Comparison of ENCODE assay signal across 8 cellular contexts in the genomic region with DNA sequence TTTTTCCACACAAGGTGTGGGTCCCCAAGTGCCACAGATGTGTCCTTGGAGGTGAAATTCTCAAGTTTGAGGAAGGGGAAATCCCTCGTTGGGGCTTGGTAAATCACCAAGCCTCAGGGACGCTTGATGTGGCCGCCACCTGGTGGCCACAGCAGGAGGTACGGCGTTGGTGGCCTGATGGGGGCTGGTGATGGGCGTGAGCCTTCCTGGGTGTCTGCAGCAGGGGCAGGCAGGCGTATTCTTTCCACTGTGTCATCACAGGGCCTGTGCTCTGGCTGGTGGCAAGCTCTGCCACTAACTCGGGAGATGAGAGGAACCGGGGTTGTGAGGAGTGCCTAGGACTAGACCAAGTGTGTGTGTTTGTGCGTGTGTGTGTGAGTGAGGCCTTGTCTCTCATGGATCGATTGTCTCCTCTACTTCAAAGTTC. TPM values are rescaled to one million over a fixed set of nuclear protein-coding genes. Genes with fewer than 3 reads are reported as not detected.
DNase-seq lines count a peak whose midpoint lies in the region; ATAC-seq, FAIRE-seq and TF ChIP-seq lines count a peak whose summit lies in the region.

No MANE protein-coding gene starts in this region.

- H4K8ac ChIP-seq in H1 (ENCODE audit: extremely low read depth, insufficient read depth, low read length): no peak overlapping the region

- no peak overlapping the region for H3K4me3 ChIP-seq in H1 (ENCODE audit: extremely low read depth in 1 of 4, insufficient read depth in 2 of 4, low read depth in 3 of 4, low read length in 4 of 4)

- DNase-seq in Ammon's horn (ENCODE audit: low spot score) (peak; percentile 85), NCI-H460 (ENCODE audit: extremely low read depth, low read depth) (peak; percentile 64), H1 (ENCODE audit: low read depth in 1 of 2, low spot score in 2 of 2) (peak; percentile 51 to 84), middle frontal gyrus (ENCODE audit: extremely low spot score, low spot score) (peak; percentile 58)
- DNase-seq in activated CD8-positive, alpha-beta memory T cell treated with anti-CD3 and anti-CD28 coated beads for 1 hour (ENCODE audit: extremely low read depth in 1 of 2, low read depth in 1 of 2): peak; percentile 32 to 61
- DNase-seq in stimulated activated CD8-positive, alpha-beta memory T cell treated with anti-CD3 and anti-CD28 coated beads, Interleukin-4, amount 100 ng/mL, for 48 hours: peak; percentile 87

- H2BK5ac ChIP-seq in H1 (ENCODE audit: low read depth, low read length): peak overlapping the region; percentile 68; the same call in 1 of the 2 replicates

- no peak overlapping the region for H3K23ac ChIP-seq in H1 (ENCODE audit: insufficient read length)

- no peaks in the 10 kb centered on the region for H3K23me2 ChIP-seq in H1 (ENCODE audit: low read depth, low read length)

- no peak overlapping the region for H3K9ac ChIP-seq in H1 (replicated peaks in 1 of 4; ENCODE audit: extremely low read depth in 1 of 4, low read depth in 3 of 4, low read length in 3 of 4)

- no peak overlapping the region for H3K56ac ChIP-seq in H1 (replicated peaks; ENCODE audit: insufficient read length, low read depth, low read length)

- no peak overlapping the region for H3K27ac ChIP-seq in H1 (ENCODE audit: low read depth, low read length)

- H3K9me3 ChIP-seq in H1 (ENCODE audit: insufficient read depth in 2 of 2, low read depth in 1 of 2, low read length in 1 of 2): no peaks in the 10 kb centered on the region

- H2AFZ ChIP-seq in H1 (ENCODE audit: low read length): 0 out of 2 replicates have a peak overlapping the region, but pooled peaks have one; percentile 36

- peak overlapping the region; percentile 62; the same call in 1 of the 2 replicates for H2BK20ac ChIP-seq in H1 (ENCODE audit: low read length)

- no peak for FAIRE-seq in H1 (lab: Jason Lieb, UNC)

- no peaks in the 10 kb centered on the region for H4K20me1 ChIP-seq in H1 (replicated peaks in 1 of 2; ENCODE audit: control insufficient read depth in 1 of 2, insufficient read depth in 2 of 2, low read length in 2 of 2)

- no peak overlapping the region for H3K4ac ChIP-seq in H1 (replicated peaks; ENCODE audit: insufficient read length, low read depth, low read length)

- no peaks in the 10 kb centered on the region for H3K27me3 ChIP-seq in H1 (replicated peaks in 1 of 4; ENCODE audit: control insufficient read depth in 3 of 4, extremely low read depth in 1 of 4, insufficient read depth in 3 of 4, low read length in 3 of 4)

- peak overlapping the region; percentile 49; the same call in 1 of the 2 replicates for H3K18ac ChIP-seq in H1 (ENCODE audit: extremely low read depth, low read length)

- no peak overlapping the region for H4K5ac ChIP-seq in H1 (ENCODE audit: insufficient read length, low read depth, low read length)

- no peak overlapping the region for H3K14ac ChIP-seq in H1 (ENCODE audit: insufficient read length)

- H3K4me1 ChIP-seq in H1 (replicated peaks in 1 of 4; ENCODE audit: control insufficient read depth in 3 of 4, insufficient read depth in 4 of 4, low read length in 3 of 4): peaks cover 0 to 3% (median 2%) of the 10 kb centered on the region in 4 experiments; a peak in 4 of 7 replicates

- no peaks in the 10 kb centered on the region for H3K36me3 ChIP-seq in H1 (ENCODE audit: control insufficient read depth in 2 of 4, insufficient read depth in 4 of 4, low read length in 3 of 4)

- no peaks in the 10 kb centered on the region for H3K79me1 ChIP-seq in H1 (ENCODE audit: low read depth, low read length)

- H2AK5ac ChIP-seq in H1 (ENCODE audit: low read depth, low read length): no peak overlapping the region

- TF ChIP-seq EP300 in H1 (IDR thresholded peaks at IDR 0.05; ENCODE audit: borderline replicate concordance in 1 of 2, low read depth in 2 of 2, low read length in 2 of 2): no peak

- H3K79me2 ChIP-seq in H1 (ENCODE audit: control insufficient read depth in 1 of 2, insufficient read depth in 2 of 2, low read length in 2 of 2): no peaks in the 10 kb centered on the region

- CTCF ChIA-PET in H1 (lab: Charles Lee; ENCODE audit: partially characterized antibody): interaction anchor here (0.8 to 7.2 kb wide), 15 partner anchors 14 to 1468 kb away, joined by 3 to 68 read pairs (median 6); a partner anchor contains a TSS

- peak; percentile 82 to 85 (median 85) for TF ChIP-seq CTCF in H1 (IDR thresholded peaks at IDR 0.05; ENCODE audit: control extremely low read depth in 1 of 3, insufficient read depth in 1 of 3, low read depth in 1 of 3, low read length in 3 of 3)

- H2BK120ac ChIP-seq in H1 (replicated peaks; ENCODE audit: low read depth, low read length): no peak overlapping the region

- POLR2A ChIA-PET in H1 (lab: Charles Lee; ENCODE audit: partially characterized antibody): no interaction called here

- H4K91ac ChIP-seq in H1 (replicated peaks; ENCODE audit: insufficient read length, low read length): no peak overlapping the region

- WGBS in H1 (ENCODE audit: extremely low coverage in 1 of 2, insufficient coverage in 1 of 2, insufficient read length in 1 of 2, insufficient replicate concordance in 2 of 2, low coverage in 1 of 2, low lambda C conversion rate in 2 of 2, missing lambda C conversion rate in 1 of 2), 2 experiments: 44% methylated on average over 11 of the region's 11 CpGs; no CpG with 5 or more reads in 1 of the 2 experiments

- ATAC-seq in GM18868 (IDR thresholded peaks at IDR 0.05; ENCODE audit: unreplicated experiment): peak; percentile 98
- peak; percentile 78 for ATAC-seq in HG03064 (IDR thresholded peaks at IDR 0.05; ENCODE audit: low read depth, unreplicated experiment)

- TF ChIP-seq RAD21 in H1 (IDR thresholded peaks at IDR 0.05 in 1 of 2, conservative IDR thresholded peaks at IDR 0.05 in 1 of 2; ENCODE audit: low read depth in 2 of 2, low read length in 2 of 2): peak; percentile 82 to 85

- H2BK15ac ChIP-seq in H1 (ENCODE audit: low read length): peak overlapping the region; percentile 97

- TF ChIP-seq POLR2A in H1 (IDR thresholded peaks at IDR 0.05; ENCODE audit: control extremely low read depth in 1 of 2, low read depth in 2 of 2, low read length in 2 of 2): no peak

- H2BK12ac ChIP-seq in H1 (ENCODE audit: low read depth, low read length): no peak overlapping the region; the same call in 1 of the 2 replicates

- H3K4me2 ChIP-seq in H1 (ENCODE audit: insufficient read depth in 1 of 2, low read depth in 2 of 2, low read length in 2 of 2): no peak overlapping the region

TF ChIP-seq in H1, 55 proteins besides CTCF, POLR2A, EP300 and RAD21:
- TF ChIP-seq CTBP2 (IDR thresholded peaks at IDR 0.05; ENCODE audit: borderline replicate concordance, insufficient read depth, insufficient read length, low read length) (no peak), CREB1 (IDR thresholded peaks at IDR 0.05) (peak; percentile 44; the same call in 1 of the 2 replicates)
TF ChIP-seq in H1: peak in this region for 1.

RNA-seq across cellular contexts. Expression of a gene that starts 4.2 kb away (rescaled TPM):
- total RNA-seq in NCI-H460 (2014; rRNA removed; shearing (Covaris generic)): 9.3 and 11.5 TPM in 2 replicates
- 6.4 and 8.5 TPM in 2 replicates for polyA plus RNA-seq in NCI-H460 (2014; cell fraction: nucleus; rRNA removed)
- total RNA-seq in H1 (2021; fragmentation: NEBNext Ultra II Directional; extraction: Animal tissue kit (Norgen Biotek cat#: 25700)): 3.1 and 3.2 TPM in 2 replicates
- 7.3 and 9.2 TPM in 2 replicates for polyA plus RNA-seq in H1 (2011; rRNA removed)
- polyA plus RNA-seq in H1 (2011; cell fraction: cytosol; rRNA removed): 4.7 TPM
- 5.0 TPM for polyA plus RNA-seq in H1 (2011; cell fraction: nucleus; rRNA removed)
- 2.3 to 4.8 TPM (median 4.1 TPM) in 4 replicates for polyA plus RNA-seq in H1 (2012, experiment 1 of 2)
- polyA plus RNA-seq in H1 (2012, experiment 2 of 2): 4.8 TPM
- polyA plus RNA-seq in H1 (2013, experiment 1 of 2): 3.9 TPM
- 3.5 TPM for polyA plus RNA-seq in H1 (2013, experiment 2 of 2)
- polyA minus RNA-seq in H1 (2011; rRNA and poly(A)+ RNA removed): 7.2 and 8.5 TPM in 2 replicates
- 1.5 TPM for polyA minus RNA-seq in H1 (2011; cell fraction: cytosol; rRNA and poly(A)+ RNA removed)
- polyA minus RNA-seq in H1 (2011; cell fraction: nucleus; rRNA and poly(A)+ RNA removed): 2.5 TPM

RNA-seq across cellular contexts. Expression of a gene that starts 40.9 kb away (rescaled TPM):
- 16.1 and 20.2 TPM in 2 replicates for total RNA-seq in NCI-H460 (2014; rRNA removed; shearing (Covaris generic))
- 17.2 and 19.7 TPM in 2 replicates for polyA plus RNA-seq in NCI-H460 (2014; cell fraction: nucleus; rRNA removed)
- total RNA-seq in H1 (2021; fragmentation: NEBNext Ultra II Directional; extraction: Animal tissue kit (Norgen Biotek cat#: 25700)): 21.4 and 22.2 TPM in 2 replicates
- polyA plus RNA-seq in H1 (2011; rRNA removed): 11.0 and 17.4 TPM in 2 replicates
- polyA plus RNA-seq in H1 (2011; cell fraction: cytosol; rRNA removed): 15.1 TPM
- 8.3 TPM for polyA plus RNA-seq in H1 (2011; cell fraction: nucleus; rRNA removed)
- 9.0 to 12.7 TPM (median 9.3 TPM) in 4 replicates for polyA plus RNA-seq in H1 (2012, experiment 1 of 2)
- 2.6 TPM for polyA plus RNA-seq in H1 (2012, experiment 2 of 2)
- polyA plus RNA-seq in H1 (2013, experiment 1 of 2): 16.2 TPM
- polyA plus RNA-seq in H1 (2013, experiment 2 of 2): 16.9 TPM
- 14.5 and 16.0 TPM in 2 replicates for polyA minus RNA-seq in H1 (2011; rRNA and poly(A)+ RNA removed)
- polyA minus RNA-seq in H1 (2011; cell fraction: cytosol; rRNA and poly(A)+ RNA removed): 10.8 TPM
- polyA minus RNA-seq in H1 (2011; cell fraction: nucleus; rRNA and poly(A)+ RNA removed): 24.4 TPM

RNA-seq across cellular contexts. Expression of a gene that starts 44.4 kb away (rescaled TPM):
- 0.05 TPM in 1 of 2 replicates, not detected in the other for total RNA-seq in NCI-H460 (2014; rRNA removed; shearing (Covaris generic))
- 0.03 TPM in 1 of 2 replicates, not detected in the other for polyA plus RNA-seq in NCI-H460 (2014; cell fraction: nucleus; rRNA removed)
- total RNA-seq in H1 (2021; fragmentation: NEBNext Ultra II Directional; extraction: Animal tissue kit (Norgen Biotek cat#: 25700)): 0.57 and 0.65 TPM in 2 replicates
- polyA plus RNA-seq in H1 (2011; rRNA removed): 0.51 and 1.1 TPM in 2 replicates
- polyA plus RNA-seq in H1 (2011; cell fraction: cytosol; rRNA removed): 0.83 TPM
- 0.61 TPM for polyA plus RNA-seq in H1 (2011; cell fraction: nucleus; rRNA removed)
- polyA plus RNA-seq in H1 (2012, experiment 1 of 2): 0.16 to 0.23 TPM (median 0.22 TPM) in 4 replicates
- polyA plus RNA-seq in H1 (2012, experiment 2 of 2): 0.33 TPM
- 0.53 TPM for polyA plus RNA-seq in H1 (2013, experiment 1 of 2)
- 0.50 TPM for polyA plus RNA-seq in H1 (2013, experiment 2 of 2)
- polyA minus RNA-seq in H1 (2011; rRNA and poly(A)+ RNA removed): 0.05 and 0.60 TPM in 2 replicates
- 1.0 TPM for polyA minus RNA-seq in H1 (2011; cell fraction: cytosol; rRNA and poly(A)+ RNA removed)
- 0.40 TPM for polyA minus RNA-seq in H1 (2011; cell fraction: nucleus; rRNA and poly(A)+ RNA removed)
